ENCODE assay signal across 32 cellular contexts in the genomic region with DNA sequence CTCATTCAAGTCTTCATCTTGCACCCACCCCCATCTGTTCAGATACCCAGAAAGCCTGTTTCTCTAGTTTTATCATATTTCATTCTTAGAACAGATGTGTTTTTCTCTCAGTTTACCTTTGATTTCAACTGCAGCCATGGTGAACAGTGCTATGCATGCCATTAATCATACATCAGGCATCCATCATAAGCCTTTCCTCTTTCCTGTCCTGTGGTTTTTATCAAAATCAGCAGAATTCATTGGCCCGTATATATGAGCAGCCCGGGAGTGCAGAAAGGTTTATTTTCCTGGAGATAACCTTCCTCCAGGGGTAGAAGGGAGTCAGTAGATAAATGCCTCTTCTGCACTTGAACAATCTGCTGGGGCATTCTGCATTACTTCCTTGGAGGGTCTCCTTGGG.
"Had no signal": no experiment of that assay in that cellular context is flagged by ENCODE, and none has a peak within 500 bp of the region (broad histone marks: within the 10 kb centered on the region; RNA-seq: fewer than 3 reads in every experiment).

No MANE protein-coding gene starts in this region.

- H3K36me3 ChIP-seq: adrenal gland, cardiac muscle cell, gastrocnemius medialis, left ventricle myocardium inferior, right atrium auricular region, vagina had no signal

- H3K9me3 Mint-ChIP-seq: natural killer cell treated with Interleukin-12 subunit alpha and Interleukin-12 subunit beta and Interleukin-15 and Interleukin-18, amount 100 ng/mL, for 72 hours; stimulated activated memory B cell treated with anti-CD40 and anti-IgM and Interleukin-4, amounts not matched to agents 10 μg/mL and 1 μg/mL and 100 μg/mL, for 72 hours; type B pancreatic cell had no signal

- ATAC-seq: activated CD4-positive, CD25-positive, alpha-beta regulatory T cell treated with anti-CD3 and anti-CD28 coated beads, Interleukin-2, amount 50 U/mL, for 24 hours; body of pancreas; effector memory CD8-positive, alpha-beta T cell; gastrocnemius medialis; mucosa of descending colon; natural killer cell treated with Interleukin-12 subunit alpha and Interleukin-12 subunit beta and Interleukin-15 and Interleukin-18, amount 100 ng/mL, for 72 hours; stimulated activated memory B cell treated with anti-CD40 and anti-IgM and Interleukin-4, amounts not matched to agents 10 μg/mL and 1 μg/mL and 100 μg/mL, for 72 hours; stimulated activated naive CD8-positive, alpha-beta T cell treated with anti-CD3 and anti-CD28 coated beads, Interleukin-15, amount 100 ng/mL, for 72 hours had no signal

- H3K4me3 ChIP-seq: adrenal gland, body of pancreas, cardiac muscle cell, gastrocnemius medialis, left ventricle myocardium inferior, lung, mucosa of descending colon, right atrium auricular region, smooth muscle cell, vagina had no signal

- H3K9me3 ChIP-seq: adrenal gland, body of pancreas, gastrocnemius medialis, mucosa of descending colon, right atrium auricular region, vagina had no signal

- H3K27ac ChIP-seq: adrenal gland, body of pancreas, cardiac muscle cell, gastrocnemius medialis, left ventricle myocardium inferior, right atrium auricular region, vagina, VCaP had no signal

- DNase-seq: activated CD4-positive, alpha-beta T cell treated with anti-CD3 and anti-CD28 coated beads, Interleukin-2, amount 50 U/mL, for 1 hour; activated CD8-positive, alpha-beta memory T cell treated with anti-CD3 and anti-CD28 coated beads for 24 hours; activated gamma-delta T cell treated with Interleukin-2 at 50 U/mL for 16 hours; activated naive CD8-positive, alpha-beta T cell treated with anti-CD3 and anti-CD28 coated beads for 36 hours; activated T-cell treated with anti-CD3 and anti-CD28 coated beads, Interleukin-2, amount 50 U/mL, for 1 hour; adrenal gland; aorta; body of pancreas; cortex of kidney; effector memory CD8-positive, alpha-beta T cell; erythroblast; gastrocnemius medialis; glutamatergic neuron; islet precursor cell; left ventricle myocardium inferior; mucosa of descending colon; stimulated activated CD4-positive, alpha-beta T cell treated with anti-CD3 and anti-CD28 coated beads, Interleukin-1b, Interleukin-23, amount 100 ng/mL, for 48 hours; stimulated activated CD4-positive, alpha-beta T cell treated with anti-CD3 and anti-CD28 coated beads, Interleukin-4, amount 100 ng/mL, for 4 hours; stimulated activated CD8-positive, alpha-beta memory T cell treated with anti-CD3 and anti-CD28 coated beads, Interleukin-4, amount 100 ng/mL, for 48 hours; stimulated activated naive CD8-positive, alpha-beta T cell treated with anti-CD3 and anti-CD28 coated beads, Interleukin-15, amount 100 ng/mL, for 72 hours; substantia nigra; T-helper 2 cell had no signal

- H3K36me3 Mint-ChIP-seq: natural killer cell treated with Interleukin-12 subunit alpha and Interleukin-12 subunit beta and Interleukin-15 and Interleukin-18, amount 100 ng/mL, for 72 hours; stimulated activated memory B cell treated with anti-CD40 and anti-IgM and Interleukin-4, amounts not matched to agents 10 μg/mL and 1 μg/mL and 100 μg/mL, for 72 hours; type B pancreatic cell had no signal

- H3K27me3 ChIP-seq: adrenal gland, body of pancreas, cardiac muscle cell, gastrocnemius medialis, right atrium auricular region, vagina had no signal

- H3K4me3 Mint-ChIP-seq: activated naive CD8-positive, alpha-beta T cell treated with anti-CD3 and anti-CD28 coated beads for 36 hours; effector memory CD8-positive, alpha-beta T cell; natural killer cell treated with Interleukin-12 subunit alpha and Interleukin-12 subunit beta and Interleukin-15 and Interleukin-18, amount 100 ng/mL, for 72 hours; stimulated activated memory B cell treated with anti-CD40 and anti-IgM and Interleukin-4, amounts not matched to agents 10 μg/mL and 1 μg/mL and 100 μg/mL, for 72 hours; stimulated activated naive CD8-positive, alpha-beta T cell treated with anti-CD3 and anti-CD28 coated beads, Interleukin-15, amount 100 ng/mL, for 72 hours; type B pancreatic cell had no signal

- H3K27ac Mint-ChIP-seq: activated naive CD8-positive, alpha-beta T cell treated with anti-CD3 and anti-CD28 coated beads for 36 hours; effector memory CD8-positive, alpha-beta T cell; natural killer cell treated with Interleukin-12 subunit alpha and Interleukin-12 subunit beta and Interleukin-15 and Interleukin-18, amount 100 ng/mL, for 72 hours; stimulated activated memory B cell treated with anti-CD40 and anti-IgM and Interleukin-4, amounts not matched to agents 10 μg/mL and 1 μg/mL and 100 μg/mL, for 72 hours; stimulated activated naive CD8-positive, alpha-beta T cell treated with anti-CD3 and anti-CD28 coated beads, Interleukin-15, amount 100 ng/mL, for 72 hours; type B pancreatic cell had no signal

- H3K27me3 Mint-ChIP-seq: effector memory CD8-positive, alpha-beta T cell; type B pancreatic cell had no signal

- H3K4me1 Mint-ChIP-seq: stimulated activated memory B cell treated with anti-CD40 and anti-IgM and Interleukin-4, amounts not matched to agents 10 μg/mL and 1 μg/mL and 100 μg/mL, for 72 hours had no signal
